Comparison of ENCODE assay signal across 14 cellular contexts in genomic region chr4:141246243-141246642, GRCh38. TPM values are rescaled to one million over a fixed set of nuclear protein-coding genes. Genes with fewer than 3 reads are reported as not detected.
DNase-seq lines count a peak whose midpoint lies in the region; ATAC-seq and TF ChIP-seq lines count a peak whose summit lies in the region.
"Had no signal": no experiment of that assay in that cellular context is flagged by ENCODE, and none has a peak within 500 bp of the region (broad histone marks: within the 10 kb centered on the region; RNA-seq: fewer than 3 reads in every experiment).

No MANE protein-coding gene starts in this region.

- DNase-seq in ELR (ENCODE audit: low read depth) (peak; percentile 59), MM.1S (no peak), brain microvascular endothelial cell (peak; percentile 32), myocyte (ENCODE audit: low read depth) (peak; percentile 41), ovary (no peak), AML-193 (lab: John Stamatoyannopoulos, UW) (no peak), cerebellum (ENCODE audit: low spot score) (no peak)
- DNase-seq: activated CD4-positive, CD25-positive, alpha-beta regulatory T cell; activated gamma-delta T cell treated with Interleukin-2 at 50 U/mL for 16 hours; dermis blood vessel endothelial cell; lower lobe of right lung; NCI-H446 treated with DMSO at 0.1 percent for 48 hours; stimulated activated CD4-positive, alpha-beta T cell treated with anti-CD3 and anti-CD28 coated beads, Interleukin-4, amount 100 ng/mL, for 4 hours had no signal

- TF ChIP-seq CTCF in MM.1S (IDR thresholded peaks at IDR 0.05; ENCODE audit: low read length) = no peak
- no peak for TF ChIP-seq CTCF in brain microvascular endothelial cell (IDR thresholded peaks at IDR 0.05; ENCODE audit: low read depth, low read length, missing control alignments)
- TF ChIP-seq CTCF in ovary (IDR thresholded peaks at IDR 0.05) = no peak

- TF ChIP-seq EP300 in ovary (IDR thresholded peaks at IDR 0.05) = no peak

- H3K27me3 ChIP-seq in MM.1S (replicated peaks; ENCODE audit: insufficient read depth, low read length) (no peaks in the 10 kb centered on the region), brain microvascular endothelial cell (replicated peaks) (no peaks in the 10 kb centered on the region), ovary (no peaks in the 10 kb centered on the region)

- intact Hi-C loops in ovary (cut with DNase I) = no loop called here

- in situ Hi-C loops in brain microvascular endothelial cell (cut with HindIII; ENCODE audit: low pct_ligation_motif_present, low sequenced_read_pairs) = no loop called here

- no peaks in the 10 kb centered on the region for H4K20me1 ChIP-seq in MM.1S (ENCODE audit: insufficient read depth, low read length)

- no peaks in the 10 kb centered on the region for H3K79me2 ChIP-seq in MM.1S (ENCODE audit: low read length)

- H3K4me2 ChIP-seq in MM.1S (ENCODE audit: low read depth, low read length) = peak overlapping the region; percentile 37; the same call in 1 of the 2 replicates

- H3K9me3 ChIP-seq in MM.1S (replicated peaks; ENCODE audit: insufficient read depth, low read length) (no peaks in the 10 kb centered on the region), ovary (no peaks in the 10 kb centered on the region)
- H3K9me3 ChIP-seq: lower lobe of right lung had no signal

- H3K4me3 ChIP-seq in MM.1S (ENCODE audit: low read length) (no peak overlapping the region), brain microvascular endothelial cell (ENCODE audit: low read depth, low read length) (no peak overlapping the region), ovary (no peak overlapping the region)
- H3K4me3 ChIP-seq: lower lobe of right lung had no signal

- H3K9ac ChIP-seq in MM.1S (ENCODE audit: low read length) = no peak overlapping the region

- WGBS in ovary, 3 donors = 11 to 27% (median 13%) methylated on average over 2 of the region's 2 CpGs

- no peaks in the 10 kb centered on the region for H3K9me2 ChIP-seq in MM.1S (replicated peaks; ENCODE audit: insufficient read depth, low read length)

- no peak overlapping the region for H2AFZ ChIP-seq in MM.1S (ENCODE audit: low read length)

- no peak overlapping the region for H3K27ac ChIP-seq in MM.1S (ENCODE audit: low read length)
- H3K27ac ChIP-seq in brain microvascular endothelial cell = peak overlapping the region; percentile 48
- no peak overlapping the region for H3K27ac ChIP-seq in ovary
- H3K27ac ChIP-seq: lower lobe of right lung had no signal

- no peak for TF ChIP-seq POLR2A in ovary (IDR thresholded peaks at IDR 0.05)

- no peak for ATAC-seq in GM19035 (IDR thresholded peaks at IDR 0.05; ENCODE audit: unreplicated experiment)
- ATAC-seq: lower lobe of right lung had no signal

- no peaks in the 10 kb centered on the region for H3F3A ChIP-seq in MM.1S (ENCODE audit: insufficient read depth, low read length)

- H3K4me1 ChIP-seq in MM.1S (ENCODE audit: low read length) (peaks cover 11% of the 10 kb centered on the region; the same call in 1 of the 2 replicates), ovary (ENCODE audit: insufficient read depth) (no peaks in the 10 kb centered on the region)
- H3K4me1 ChIP-seq: lower lobe of right lung had no signal

- H3K36me3 ChIP-seq in MM.1S (replicated peaks; ENCODE audit: insufficient read depth, low read length) (no peaks in the 10 kb centered on the region), brain microvascular endothelial cell (replicated peaks) (no peaks in the 10 kb centered on the region), ovary (no peaks in the 10 kb centered on the region)
- H3K36me3 ChIP-seq: lower lobe of right lung had no signal

RNA-seq across cellular contexts. Expression of gene ZNF330, which starts 25.5 kb away (rescaled TPM):
- total RNA-seq in myocyte (37.4 and 67.7 TPM in 2 replicates), ovary (10 to 100 TPM; 11.9 to 36.6 (median 34.5) TPM), cerebellum (19.0 TPM)
- 38.9 TPM for polyA plus RNA-seq in myocyte (2012)
- polyA plus RNA-seq in ovary = 10 to 100 TPM; 23.1 to 41.8 TPM

Comparison
In these comparisons a context has a peak if more than half of its experiments do, and no peak if none do; other contexts are left out.
1. DNase-seq: peak in ELR (single experiment), brain microvascular endothelial cell (single experiment) and myocyte (single experiment); none in MM.1S (single experiment), ovary (0 of 5), AML-193 (0 of 2) and cerebellum (single experiment).